In genomic region chr2:790634-791245, GRCh38 we compare ENCODE assay signal across 9 cellular contexts.
"Had no signal": no experiment of that assay in that cellular context is flagged by ENCODE, and none has a peak within 500 bp of the region (broad histone marks: within the 10 kb centered on the region; RNA-seq: fewer than 3 reads in every experiment).

No MANE protein-coding gene starts in this region.

- H3K4me3 ChIP-seq: GM23248, HAP-1 had no signal

- H3K27ac ChIP-seq: GM23248, HL-60 had no signal

- H3K4me1 ChIP-seq: HAP-1 had no signal

- H3K36me3 ChIP-seq: HAP-1 had no signal

- H3K27ac Mint-ChIP-seq: HFFc6 had no signal

- DNase-seq: GM23248, GOT3, H7, HFFc6, IMR-90 had no signal

- H3K4me3 Mint-ChIP-seq: HFFc6 had no signal

- ATAC-seq: HCT116, HepG2 had no signal

- H3K9me3 ChIP-seq: HAP-1 had no signal
